Comparison of ENCODE assay signal across 8 cellular contexts in the genomic region with DNA sequence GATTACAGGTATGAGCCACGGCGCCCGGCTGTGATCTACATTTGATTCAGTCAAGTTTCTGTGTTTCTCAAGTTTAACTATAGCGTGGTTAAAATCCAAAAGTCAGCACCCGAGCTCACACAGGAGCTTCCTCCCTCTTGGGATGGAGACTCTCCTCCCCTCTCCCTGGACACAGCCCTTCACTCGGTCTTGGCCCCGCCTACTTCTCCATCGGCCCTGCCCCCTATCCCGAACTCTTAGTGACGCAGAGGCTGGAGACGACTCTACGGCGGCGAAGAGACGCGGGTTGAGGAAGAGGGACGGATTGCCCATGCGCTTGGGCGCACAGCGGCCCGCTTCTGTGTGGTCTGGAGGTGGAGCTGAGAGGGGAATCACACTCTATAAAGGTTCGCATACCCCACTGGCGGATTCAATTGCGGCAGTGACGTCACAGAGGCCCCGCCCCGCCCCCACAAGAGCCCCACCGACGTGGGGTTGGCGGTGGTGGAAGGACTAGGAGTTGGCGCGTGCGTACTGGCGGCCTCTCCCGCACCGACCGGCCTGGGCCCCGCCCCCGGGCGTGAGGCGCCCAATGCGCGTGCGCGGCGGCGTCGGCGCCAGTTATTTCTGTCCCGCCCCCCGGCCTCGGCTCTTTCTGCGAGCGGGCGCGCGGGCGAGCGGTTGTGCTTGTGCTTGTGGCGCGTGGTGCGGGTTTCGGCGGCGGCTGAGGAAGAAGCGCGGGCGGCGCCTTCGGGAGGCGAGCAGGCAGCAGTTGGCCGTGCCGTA. TPM values are rescaled to one million over a fixed set of nuclear protein-coding genes. Genes with fewer than 3 reads are reported as not detected.
DNase-seq lines count a peak whose midpoint lies in the region; ATAC-seq and TF ChIP-seq lines count a peak whose summit lies in the region.

TRIM28 (plus strand) TSS at position 239 of the 765 bp plus-strand sequence. CDS start 694 bp downstream, outside the sequence.

- H3K9me3 Mint-ChIP-seq in T-cell (no peaks in the 10 kb centered on the region), MCF 10A (ENCODE audit: unreplicated experiment) (no peaks in the 10 kb centered on the region)

- peaks cover 19% of the 10 kb centered on the region for H3K36me3 Mint-ChIP-seq in T-cell
- peaks cover 42% of the 10 kb centered on the region for H3K36me3 Mint-ChIP-seq in MCF 10A (ENCODE audit: insufficient read depth, unreplicated experiment)

- POLR2A ChIA-PET in T-cell (lab: Charles Lee) = interaction anchor here in 1 of 2 donors (0.5 to 1.4 kb wide), 3 partner anchors 15 to 83 kb away, joined by 3 to 6 read pairs (median 3); partner anchors contain the start of genes UBE2M and ZBTB45
- POLR2A ChIA-PET in MCF 10A (lab: Yijun Ruan, JAX) = interaction anchor here (0.6 to 5.9 kb wide), 31 partner anchors 9 to 1353 kb away, joined by 3 to 194 read pairs (median 4); partner anchors contain the start of genes CHMP2A, MZF1, UBE2M and ZBTB45

- peak within 1 kb of the TSS; percentile 90 to 95 (median 91) for H3K4me3 Mint-ChIP-seq in T-cell
- peak within 1 kb of the TSS; percentile 84 for H3K4me3 Mint-ChIP-seq in MCF 10A (ENCODE audit: unreplicated experiment)

- H3K27ac Mint-ChIP-seq in T-cell = peak within 1 kb of the TSS; percentile 98
- H3K27ac Mint-ChIP-seq in MCF 10A (ENCODE audit: low read depth, unreplicated experiment) = peak within 1 kb of the TSS; percentile 98

- CTCF ChIA-PET in T-cell (lab: Charles Lee) (interaction anchor here in 1 of 2 donors (1.0 to 1.9 kb wide), 4 partner anchors 11 to 30 kb away, joined by 3 to 13 read pairs (median 4); partner anchors contain the start of genes CHMP2A and ZBTB45), MCF 10A (lab: Yijun Ruan, JAX) (interaction anchor here (1.0 to 2.0 kb wide), 5 partner anchors 11 to 35 kb away, joined by 3 to 14 read pairs (median 3); partner anchors contain the start of gene ZBTB45)

- BruUV-seq in MCF 10A (replicated peaks; lab: Mats Ljungman, UMichigan) = no TSS peak

- ATAC-seq in HG03060 (IDR thresholded peaks at IDR 0.05; ENCODE audit: low read depth, unreplicated experiment) (peak; percentile 81), T-cell (replicated peaks in 1 of 4) (peak; percentile 85 to 89 (median 86))

- TF ChIP-seq CTCF in MCF 10A (IDR thresholded peaks at IDR 0.05; ENCODE audit: unreplicated experiment) = no peak

- DNase-seq in T-cell (peak; percentile 99 to 100 (median 100)), MCF 10A (ENCODE audit: unreplicated experiment) (peak; percentile 99), iPS-NIHi7 (ENCODE audit: extremely low spot score) (peak; percentile 97), OCI-M2 (lab: John Stamatoyannopoulos, UW; ENCODE audit: unreplicated experiment) (no peak), NCI-H345 treated with DMSO at 0.1 percent for 48 hours (lab: John Stamatoyannopoulos, UW; ENCODE audit: unreplicated experiment) (no peak)
- DNase-seq in stimulated activated CD4-positive, alpha-beta T cell treated with anti-CD3 and anti-CD28 coated beads, Interleukin-12 subunit alpha, Interleukin-12 subunit beta, amount 100 ng/mL, for 4 hours = peak; percentile 100

- H3K4me1 Mint-ChIP-seq in T-cell = peaks cover 36 to 44% (median 39%) of the 10 kb centered on the region in 3 donors
- peaks cover 20% of the 10 kb centered on the region for H3K4me1 Mint-ChIP-seq in MCF 10A (ENCODE audit: insufficient read depth, unreplicated experiment)

- H3K27me3 Mint-ChIP-seq in T-cell = no peaks in the 10 kb centered on the region
- peaks cover 11% of the 10 kb centered on the region for H3K27me3 Mint-ChIP-seq in MCF 10A (ENCODE audit: insufficient read depth, unreplicated experiment)

- peak; percentile 98 for TF ChIP-seq POLR2A in GM18526 (IDR thresholded peaks at IDR 0.05; ENCODE audit: extremely low read depth, insufficient read length)

- intact Hi-C loops in MCF 10A (cut with micrococcal nuclease) = loop anchor here (1.0 to 2.0 kb wide), 2 partner anchors 25 to 29 kb away; partner anchors contain the start of genes MZF1 and ZBTB45

RNA-seq across cellular contexts. Expression of gene TRIM28, which starts in this region (rescaled TPM):
- total RNA-seq in T-cell (100 to 1,000 TPM; 374 to 574 (median 403) TPM), MCF 10A (2022) (236 and 290 TPM in 2 replicates)

Comparison
In these comparisons a context has a peak if more than half of its experiments do, and no peak if none do; other contexts are left out.
1. DNase-seq: peak in T-cell (34 of 34), MCF 10A (single experiment), iPS-NIHi7 (single experiment) and stimulated activated CD4-positive, alpha-beta T cell treated with anti-CD3 and anti-CD28 coated beads, Interleukin-12 subunit alpha, Interleukin-12 subunit beta, amount 100 ng/mL, for 4 hours (single experiment); none in OCI-M2 (single experiment) and NCI-H345 treated with DMSO at 0.1 percent for 48 hours (single experiment).